ENCODE assay signal across 19 cellular contexts in genomic region chr7:142454862-142455261, GRCh38.
DNase-seq lines count a peak whose midpoint lies in the region; TF ChIP-seq lines count a peak whose summit lies in the region.
"Had no signal": no experiment of that assay in that cellular context is flagged by ENCODE, and none has a peak within 500 bp of the region (broad histone marks: within the 10 kb centered on the region; RNA-seq: fewer than 3 reads in every experiment).

No MANE protein-coding gene starts in this region.

- peaks cover 11% of the 10 kb centered on the region for H3K27me3 Mint-ChIP-seq in activated T-helper 2 cell treated with anti-CD3 and anti-CD28 coated beads, Interferon-gamma antibody, Interleukin-2, Interleukin-4, amounts not matched to agents 10 μg/mL and 5 μg/mL and 100 μg/mL, durations not matched to agents 14 hours and 24 hours and 36 hours (ENCODE audit: low read depth)
- no peaks in the 10 kb centered on the region for H3K27me3 Mint-ChIP-seq in osteocyte (ENCODE audit: unreplicated experiment)

- H3K27ac ChIP-seq in dorsolateral prefrontal cortex = no peak overlapping the region
- H3K27ac ChIP-seq: coronary artery, parathyroid adenoma, vagina had no signal

- peaks cover 0 to 5% (median 0%) of the 10 kb centered on the region in 45 donors for H3K27me3 ChIP-seq in dorsolateral prefrontal cortex
- H3K27me3 ChIP-seq: vagina had no signal

- DNase-seq in activated effector memory CD4-positive, alpha-beta T cell treated with anti-CD3 and anti-CD28 coated beads, Interleukin-2, amount 50 U/mL, for 16 hours = peak; percentile 73
- DNase-seq in activated effector memory CD4-positive, alpha-beta T cell treated with Interleukin-2 at 50 U/mL for 16 hours = no peak
- no peak for DNase-seq in Jurkat, Clone E6-1 (ENCODE audit: low read depth, low spot score)
- DNase-seq in activated T-helper 2 cell treated with anti-CD3 and anti-CD28 coated beads, Interferon-gamma antibody, Interleukin-2, Interleukin-4, amounts not matched to agents 10 μg/mL and 5 μg/mL and 100 μg/mL, durations not matched to agents 14 hours and 24 hours and 36 hours (ENCODE audit: low spot score) = no peak
- peak; percentile 51 for DNase-seq in osteocyte (ENCODE audit: extremely low spot score, unreplicated experiment)
- DNase-seq in NCI-H1417 treated with DMSO at 0.1 percent for 48 hours (lab: John Stamatoyannopoulos, UW) = no peak
- no peak for DNase-seq in dorsolateral prefrontal cortex
- no peak for DNase-seq in NCI-H526 treated with DMSO at 0.1 percent for 48 hours (lab: John Stamatoyannopoulos, UW)
- DNase-seq: Caco-2; NCI-H1092; NCI-H2081; NCI-H524; SHP77; stimulated activated CD4-positive, alpha-beta T cell treated with anti-CD3 and anti-CD28 coated beads, Interleukin-2, amount 100 ng/mL, for 48 hours had no signal

- peak overlapping the region; percentile 25 for H3K27ac Mint-ChIP-seq in activated T-helper 2 cell treated with anti-CD3 and anti-CD28 coated beads, Interferon-gamma antibody, Interleukin-2, Interleukin-4, amounts not matched to agents 10 μg/mL and 5 μg/mL and 100 μg/mL, durations not matched to agents 14 hours and 24 hours and 36 hours
- no peak overlapping the region for H3K27ac Mint-ChIP-seq in osteocyte (ENCODE audit: unreplicated experiment)
- H3K27ac Mint-ChIP-seq: IgD-negative memory B cell had no signal

- H3K4me3 Mint-ChIP-seq in activated T-helper 2 cell treated with anti-CD3 and anti-CD28 coated beads, Interferon-gamma antibody, Interleukin-2, Interleukin-4, amounts not matched to agents 10 μg/mL and 5 μg/mL and 100 μg/mL, durations not matched to agents 14 hours and 24 hours and 36 hours (ENCODE audit: low read depth) = peak overlapping the region; percentile 28
- no peak overlapping the region for H3K4me3 Mint-ChIP-seq in osteocyte (ENCODE audit: unreplicated experiment)
- H3K4me3 Mint-ChIP-seq: IgD-negative memory B cell had no signal

- no peaks in the 10 kb centered on the region for H3K36me3 Mint-ChIP-seq in activated T-helper 2 cell treated with anti-CD3 and anti-CD28 coated beads, Interferon-gamma antibody, Interleukin-2, Interleukin-4, amounts not matched to agents 10 μg/mL and 5 μg/mL and 100 μg/mL, durations not matched to agents 14 hours and 24 hours and 36 hours (ENCODE audit: low read depth)
- no peaks in the 10 kb centered on the region for H3K36me3 Mint-ChIP-seq in osteocyte (ENCODE audit: unreplicated experiment)
- H3K36me3 Mint-ChIP-seq: IgD-negative memory B cell had no signal

- intact Hi-C loops in activated T-helper 2 cell treated with anti-CD3 and anti-CD28 coated beads, Interferon-gamma antibody, Interleukin-2, Interleukin-4, amounts not matched to agents 10 μg/mL and 5 μg/mL and 100 μg/mL, durations not matched to agents 14 hours and 24 hours and 36 hours (cut with micrococcal nuclease) = no loop called here
- intact Hi-C loops in dorsolateral prefrontal cortex (cut with DNase I) = loop anchor here in 1 of 2 donors (5.0 kb wide), 2 partner anchors 68 to 133 kb away; no protein-coding TSS in a partner anchor

- no peaks in the 10 kb centered on the region for H3K9me3 Mint-ChIP-seq in activated T-helper 2 cell treated with anti-CD3 and anti-CD28 coated beads, Interferon-gamma antibody, Interleukin-2, Interleukin-4, amounts not matched to agents 10 μg/mL and 5 μg/mL and 100 μg/mL, durations not matched to agents 14 hours and 24 hours and 36 hours
- H3K9me3 Mint-ChIP-seq in osteocyte (ENCODE audit: unreplicated experiment) = no peaks in the 10 kb centered on the region

- H3K4me1 Mint-ChIP-seq in activated T-helper 2 cell treated with anti-CD3 and anti-CD28 coated beads, Interferon-gamma antibody, Interleukin-2, Interleukin-4, amounts not matched to agents 10 μg/mL and 5 μg/mL and 100 μg/mL, durations not matched to agents 14 hours and 24 hours and 36 hours (ENCODE audit: low read depth) = peaks cover 28% of the 10 kb centered on the region
- H3K4me1 Mint-ChIP-seq in osteocyte (ENCODE audit: unreplicated experiment) = peaks cover 14% of the 10 kb centered on the region

- H3K4me3 ChIP-seq in Jurkat, Clone E6-1 (ENCODE audit: low read length) = peak overlapping the region; percentile 4; the same call in 1 of the 2 replicates
- H3K4me3 ChIP-seq in dorsolateral prefrontal cortex = no peak overlapping the region
- H3K4me3 ChIP-seq: coronary artery, lung, vagina had no signal

- TF ChIP-seq CTCF in osteocyte (IDR thresholded peaks at IDR 0.05) (no peak), dorsolateral prefrontal cortex (IDR thresholded peaks at IDR 0.05 in 54 of 56, conservative IDR thresholded peaks at IDR 0.05 in 2 of 56; ENCODE audit: low read depth in 1 of 56, partially characterized antibody in 56 of 56) (no peak)

Comparison
In these comparisons a context has a peak if more than half of its experiments do, and no peak if none do; other contexts are left out.
1. DNase-seq: peak in activated effector memory CD4-positive, alpha-beta T cell treated with anti-CD3 and anti-CD28 coated beads, Interleukin-2, amount 50 U/mL, for 16 hours (single experiment) and osteocyte (single experiment); none in activated effector memory CD4-positive, alpha-beta T cell treated with Interleukin-2 at 50 U/mL for 16 hours (single experiment), Jurkat, Clone E6-1 (single experiment), activated T-helper 2 cell treated with anti-CD3 and anti-CD28 coated beads, Interferon-gamma antibody, Interleukin-2, Interleukin-4, amounts not matched to agents 10 μg/mL and 5 μg/mL and 100 μg/mL, durations not matched to agents 14 hours and 24 hours and 36 hours (single experiment), NCI-H1417 treated with DMSO at 0.1 percent for 48 hours (single experiment), dorsolateral prefrontal cortex (0 of 10) and NCI-H526 treated with DMSO at 0.1 percent for 48 hours (single experiment).